13 cellular contexts compared by ENCODE assay signal in the genomic region with DNA sequence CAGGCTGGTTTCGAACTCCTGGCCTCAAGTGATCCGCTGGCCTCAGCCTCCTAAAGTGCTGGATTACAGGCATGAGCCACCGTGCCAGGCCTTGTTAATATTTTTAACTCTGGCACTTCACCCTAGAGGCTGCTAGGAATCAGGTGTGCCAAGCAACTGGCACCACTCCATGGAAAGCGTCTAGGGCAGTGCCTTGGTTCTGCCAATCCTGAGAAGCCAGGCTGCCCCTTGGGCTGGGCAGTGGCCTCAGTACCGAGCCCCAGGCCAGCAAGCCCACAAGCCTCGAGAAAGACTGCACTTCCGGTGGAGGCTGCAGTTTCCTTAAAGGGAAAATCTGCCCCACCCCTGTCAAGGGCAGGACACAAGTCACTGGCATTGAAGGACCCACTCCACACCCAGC.
"Had no signal": no experiment of that assay in that cellular context is flagged by ENCODE, and none has a peak within 500 bp of the region (broad histone marks: within the 10 kb centered on the region; RNA-seq: fewer than 3 reads in every experiment).

No MANE protein-coding gene starts in this region.

- H3K4me1 Mint-ChIP-seq: activated naive CD4-positive, alpha-beta T cell treated with anti-CD3 and anti-CD28 coated beads, Interleukin-2, amount 50 U/mL, for 24 hours had no signal

- H3K27ac ChIP-seq: esophagus muscularis mucosa, pancreas, transverse colon had no signal

- H3K4me1 ChIP-seq: esophagus muscularis mucosa, pancreas, transverse colon had no signal

- H3K9me3 Mint-ChIP-seq: activated naive CD4-positive, alpha-beta T cell treated with anti-CD3 and anti-CD28 coated beads, Interleukin-2, amount 50 U/mL, for 24 hours; nephron progenitor cell; stimulated activated memory B cell treated with anti-CD40 and anti-IgM and Interleukin-4, amounts not matched to agents 10 μg/mL and 1 μg/mL and 100 μg/mL, for 72 hours; T-helper 2 cell treated with Interferon-gamma antibody and Interleukin-4, amounts not matched to agents 5 μg/mL and 100 μg/mL, for 36 hours had no signal

- DNase-seq: activated effector memory CD4-positive, alpha-beta T cell treated with Interleukin-2 at 50 U/mL for 16 hours; activated T-cell treated with anti-CD3 and anti-CD28 coated beads, Interleukin-2, amount 50 U/mL, for 1 hour; central memory CD4-positive, alpha-beta T cell; glutamatergic neuron; mesendoderm; nephron progenitor cell; pancreas; transverse colon had no signal

- H3K4me3 ChIP-seq: esophagus muscularis mucosa, pancreas, transverse colon had no signal

- H3K4me3 Mint-ChIP-seq: activated naive CD4-positive, alpha-beta T cell treated with anti-CD3 and anti-CD28 coated beads, Interleukin-2, amount 50 U/mL, for 24 hours; nephron progenitor cell; stimulated activated memory B cell treated with anti-CD40 and anti-IgM and Interleukin-4, amounts not matched to agents 10 μg/mL and 1 μg/mL and 100 μg/mL, for 72 hours; T-helper 2 cell treated with Interferon-gamma antibody and Interleukin-4, amounts not matched to agents 5 μg/mL and 100 μg/mL, for 36 hours had no signal

- H3K27ac Mint-ChIP-seq: activated naive CD4-positive, alpha-beta T cell treated with anti-CD3 and anti-CD28 coated beads, Interleukin-2, amount 50 U/mL, for 24 hours; nephron progenitor cell; stimulated activated memory B cell treated with anti-CD40 and anti-IgM and Interleukin-4, amounts not matched to agents 10 μg/mL and 1 μg/mL and 100 μg/mL, for 72 hours; T-helper 2 cell treated with Interferon-gamma antibody and Interleukin-4, amounts not matched to agents 5 μg/mL and 100 μg/mL, for 36 hours had no signal

- H3K27me3 ChIP-seq: esophagus muscularis mucosa, pancreas, transverse colon had no signal

- H3K27me3 Mint-ChIP-seq: activated naive CD4-positive, alpha-beta T cell treated with anti-CD3 and anti-CD28 coated beads, Interleukin-2, amount 50 U/mL, for 24 hours; stimulated activated memory B cell treated with anti-CD40 and anti-IgM and Interleukin-4, amounts not matched to agents 10 μg/mL and 1 μg/mL and 100 μg/mL, for 72 hours had no signal

- H3K9me3 ChIP-seq: esophagus muscularis mucosa, pancreas, transverse colon had no signal

- ATAC-seq: activated CD4-positive, CD25-positive, alpha-beta regulatory T cell treated with anti-CD3 and anti-CD28 coated beads, Interleukin-2, amount 50 U/mL, for 24 hours; pancreas; stimulated activated memory B cell treated with anti-CD40 and anti-IgM and Interleukin-4, amounts not matched to agents 10 μg/mL and 1 μg/mL and 100 μg/mL, for 72 hours had no signal
